35 cellular contexts compared by ENCODE assay signal in genomic region chr12:48221645-48222044, GRCh38. TPM values are rescaled to one million over a fixed set of nuclear protein-coding genes. Genes with fewer than 3 reads are reported as not detected.
"Had no signal": no experiment of that assay in that cellular context is flagged by ENCODE, and none has a peak within 500 bp of the region (broad histone marks: within the 10 kb centered on the region; RNA-seq: fewer than 3 reads in every experiment).

No MANE protein-coding gene starts in this region.

- H3K4me3 ChIP-seq: heart right ventricle, left ventricle myocardium inferior, prostate gland, sigmoid colon, thoracic aorta, uterus had no signal

- H3K36me3 Mint-ChIP-seq: activated naive CD4-positive, alpha-beta T cell treated with anti-CD3 and anti-CD28 coated beads, Interleukin-2, amount 50 U/mL, for 24 hours; stimulated activated effector memory CD8-positive, alpha-beta T cell treated with anti-CD3 and anti-CD28 coated beads, Interleukin-12 subunit alpha, Interleukin-12 subunit beta, amount 100 ng/mL, for 72 hours had no signal

- H3K4me1 ChIP-seq: left ventricle myocardium inferior, prostate gland, uterus had no signal

- H3K36me3 ChIP-seq: heart right ventricle, left ventricle myocardium inferior, neutrophil, prostate gland, thoracic aorta, uterus had no signal

- H3K4me1 Mint-ChIP-seq: activated CD4-positive, alpha-beta memory T cell treated with anti-CD3 and anti-CD28 coated beads, Interleukin-2, amount 10 ng/mL, durations not matched to agents 7 days and 5 days; activated CD4-positive, alpha-beta T cell treated with anti-CD3 and anti-CD28 coated beads, Interleukin-2, amount 10 ng/mL, durations not matched to agents 24 days and 14 days; activated naive CD4-positive, alpha-beta T cell treated with anti-CD3 and anti-CD28 coated beads, Interleukin-2, amount 50 U/mL, for 24 hours; activated naive CD8-positive, alpha-beta T cell treated with anti-CD3 and anti-CD28 coated beads, Interleukin-2, amount 50 U/mL, for 24 hours; endodermal cell; nephron; stimulated activated effector memory CD8-positive, alpha-beta T cell treated with anti-CD3 and anti-CD28 coated beads, Interleukin-12 subunit alpha, Interleukin-12 subunit beta, amount 100 ng/mL, for 72 hours had no signal

- H3K9me3 Mint-ChIP-seq: activated CD4-positive, alpha-beta memory T cell treated with anti-CD3 and anti-CD28 coated beads, Interleukin-2, amount 10 ng/mL, durations not matched to agents 7 days and 5 days; activated naive CD8-positive, alpha-beta T cell treated with anti-CD3 and anti-CD28 coated beads, Interleukin-2, amount 50 U/mL, for 24 hours; activated T-cell treated with anti-CD3 and anti-CD28 coated beads, Interleukin-2, amount 50 U/mL, for 24 hours; stimulated activated naive CD8-positive, alpha-beta T cell treated with anti-CD3 and anti-CD28 coated beads, Interleukin-15, Interleukin-2, amounts not matched to agents 100 ng/mL and 50 ng/mL, for 24 hours had no signal

- H3K4me3 Mint-ChIP-seq: activated CD4-positive, alpha-beta memory T cell treated with anti-CD3 and anti-CD28 coated beads, Interleukin-2, amount 10 ng/mL, durations not matched to agents 7 days and 5 days; activated CD4-positive, alpha-beta T cell treated with anti-CD3 and anti-CD28 coated beads, Interleukin-2, amount 10 ng/mL, durations not matched to agents 24 days and 14 days; activated naive CD4-positive, alpha-beta T cell treated with anti-CD3 and anti-CD28 coated beads, Interleukin-2, amount 50 U/mL, for 24 hours; activated naive CD8-positive, alpha-beta T cell treated with anti-CD3 and anti-CD28 coated beads, Interleukin-2, amount 50 U/mL, for 24 hours; activated T-cell treated with anti-CD3 and anti-CD28 coated beads, Interleukin-2, amount 50 U/mL, for 24 hours; endodermal cell; nephron; stimulated activated effector memory CD8-positive, alpha-beta T cell treated with anti-CD3 and anti-CD28 coated beads, Interleukin-12 subunit alpha, Interleukin-12 subunit beta, amount 100 ng/mL, for 72 hours; stimulated activated naive CD8-positive, alpha-beta T cell treated with anti-CD3 and anti-CD28 coated beads, Interleukin-15, Interleukin-2, amounts not matched to agents 100 ng/mL and 50 ng/mL, for 24 hours had no signal

- DNase-seq: activated CD4-positive, alpha-beta memory T cell treated with anti-CD3 and anti-CD28 coated beads, Interleukin-2, amount 10 ng/mL, durations not matched to agents 7 days and 5 days; activated CD4-positive, alpha-beta T cell treated with anti-CD3 and anti-CD28 coated beads, Interleukin-2, amount 10 ng/mL, durations not matched to agents 24 days and 14 days; activated CD4-positive, CD25-positive, alpha-beta regulatory T cell treated with anti-CD3 and anti-CD28 coated beads, Interleukin-2, amount 50 U/mL, for 72 hours; activated CD8-positive, alpha-beta memory T cell treated with anti-CD3 and anti-CD28 coated beads, Interleukin-2, amount 50 U/mL, for 48 hours; activated gamma-delta T cell treated with Interleukin-2 at 50 U/mL for 16 hours; activated naive CD8-positive, alpha-beta T cell treated with anti-CD3 and anti-CD28 coated beads, Interleukin-2, amount 50 U/mL, for 24 hours; activated T-cell treated with anti-CD3 and anti-CD28 coated beads, Interleukin-2, amount 50 U/mL, for 24 hours; amygdala; caudate nucleus; endodermal cell; foreskin melanocyte; heart right ventricle; left ventricle myocardium inferior; retina; sigmoid colon; small intestine; stimulated activated CD4-positive, alpha-beta T cell treated with anti-CD3 and anti-CD28 coated beads, Interleukin-4, amount 100 ng/mL, for 24 hours; T1000; trophoblast cell had no signal

- ATAC-seq: activated naive CD8-positive, alpha-beta T cell treated with anti-CD3 and anti-CD28 coated beads, Interleukin-2, amount 50 U/mL, for 24 hours; esophagus mucosa; heart right ventricle; stimulated activated effector memory CD8-positive, alpha-beta T cell treated with anti-CD3 and anti-CD28 coated beads, Interleukin-12 subunit alpha, Interleukin-12 subunit beta, amount 100 ng/mL, for 72 hours had no signal

- H3K27ac ChIP-seq: heart right ventricle, left ventricle myocardium inferior, neutrophil, prostate gland, sigmoid colon, thoracic aorta, uterus had no signal

- H3K27me3 ChIP-seq: sigmoid colon, uterus had no signal

- H3K27ac Mint-ChIP-seq: activated CD4-positive, alpha-beta memory T cell treated with anti-CD3 and anti-CD28 coated beads, Interleukin-2, amount 10 ng/mL, durations not matched to agents 7 days and 5 days; activated CD4-positive, alpha-beta T cell treated with anti-CD3 and anti-CD28 coated beads, Interleukin-2, amount 10 ng/mL, durations not matched to agents 24 days and 14 days; activated naive CD4-positive, alpha-beta T cell treated with anti-CD3 and anti-CD28 coated beads, Interleukin-2, amount 50 U/mL, for 24 hours; activated naive CD8-positive, alpha-beta T cell treated with anti-CD3 and anti-CD28 coated beads, Interleukin-2, amount 50 U/mL, for 24 hours; activated T-cell treated with anti-CD3 and anti-CD28 coated beads, Interleukin-2, amount 50 U/mL, for 24 hours; endodermal cell; nephron; stimulated activated effector memory CD8-positive, alpha-beta T cell treated with anti-CD3 and anti-CD28 coated beads, Interleukin-12 subunit alpha, Interleukin-12 subunit beta, amount 100 ng/mL, for 72 hours; stimulated activated naive CD8-positive, alpha-beta T cell treated with anti-CD3 and anti-CD28 coated beads, Interleukin-15, Interleukin-2, amounts not matched to agents 100 ng/mL and 50 ng/mL, for 24 hours had no signal

RNA-seq across cellular contexts. Expression of gene OR10AD1, which starts 18.6 kb away (rescaled TPM):
- total RNA-seq: activated CD4-positive, alpha-beta memory T cell treated with anti-CD3 and anti-CD28 coated beads, Interleukin-2, amount 10 ng/mL, durations not matched to agents 7 days and 5 days; activated CD4-positive, alpha-beta T cell treated with anti-CD3 and anti-CD28 coated beads, Interleukin-2, amount 10 ng/mL, durations not matched to agents 24 days and 14 days; chondrocyte; endodermal cell; esophagus mucosa; glomerular endothelial cell; heart right ventricle; left ventricle myocardium inferior; lung microvascular endothelial cell; mesenteric fat pad; mucosa of gallbladder; osteocyte; prostate gland; sigmoid colon; subcutaneous adipose tissue; thoracic aorta; uterus had no signal
- polyA plus RNA-seq: heart right ventricle, sigmoid colon, small intestine had no signal

RNA-seq across cellular contexts. Expression of gene CCDC184, which starts 38.2 kb away (rescaled TPM):
- total RNA-seq: endodermal cell, lung microvascular endothelial cell had no signal
